1 cellular context compared by ENCODE assay signal in genomic region chr6:42987533-42988451, GRCh38.
TF ChIP-seq lines count a peak whose summit lies in the region.

No MANE protein-coding gene starts in this region.

TF ChIP-seq in HEK293, 187 proteins besides CTCF, POLR2A, EP300 and RAD21:
- TF ChIP-seq ZNF391 (tag by site-specific recombination; IDR thresholded peaks at IDR 0.05; ENCODE audit: borderline replicate concordance, low read depth) (no peak), ZNF274 (IDR thresholded peaks at IDR 0.05; ENCODE audit: low read length) (no peak), ZNF274 (tag by site-specific recombination; IDR thresholded peaks at IDR 0.05; ENCODE audit: borderline replicate concordance) (no peak), ZNF10 (tag by site-specific recombination; IDR thresholded peaks at IDR 0.05) (no peak), ZNF521 (tag by site-specific recombination; IDR thresholded peaks at IDR 0.05) (no peak), EGR2 (tag by site-specific recombination; IDR thresholded peaks at IDR 0.05; ENCODE audit: low read depth) (peak; percentile 76), ZFHX2 (tag by site-specific recombination; conservative IDR thresholded peaks at IDR 0.05) (peak; percentile 82)
- TF ChIP-seq, protein P1, sequence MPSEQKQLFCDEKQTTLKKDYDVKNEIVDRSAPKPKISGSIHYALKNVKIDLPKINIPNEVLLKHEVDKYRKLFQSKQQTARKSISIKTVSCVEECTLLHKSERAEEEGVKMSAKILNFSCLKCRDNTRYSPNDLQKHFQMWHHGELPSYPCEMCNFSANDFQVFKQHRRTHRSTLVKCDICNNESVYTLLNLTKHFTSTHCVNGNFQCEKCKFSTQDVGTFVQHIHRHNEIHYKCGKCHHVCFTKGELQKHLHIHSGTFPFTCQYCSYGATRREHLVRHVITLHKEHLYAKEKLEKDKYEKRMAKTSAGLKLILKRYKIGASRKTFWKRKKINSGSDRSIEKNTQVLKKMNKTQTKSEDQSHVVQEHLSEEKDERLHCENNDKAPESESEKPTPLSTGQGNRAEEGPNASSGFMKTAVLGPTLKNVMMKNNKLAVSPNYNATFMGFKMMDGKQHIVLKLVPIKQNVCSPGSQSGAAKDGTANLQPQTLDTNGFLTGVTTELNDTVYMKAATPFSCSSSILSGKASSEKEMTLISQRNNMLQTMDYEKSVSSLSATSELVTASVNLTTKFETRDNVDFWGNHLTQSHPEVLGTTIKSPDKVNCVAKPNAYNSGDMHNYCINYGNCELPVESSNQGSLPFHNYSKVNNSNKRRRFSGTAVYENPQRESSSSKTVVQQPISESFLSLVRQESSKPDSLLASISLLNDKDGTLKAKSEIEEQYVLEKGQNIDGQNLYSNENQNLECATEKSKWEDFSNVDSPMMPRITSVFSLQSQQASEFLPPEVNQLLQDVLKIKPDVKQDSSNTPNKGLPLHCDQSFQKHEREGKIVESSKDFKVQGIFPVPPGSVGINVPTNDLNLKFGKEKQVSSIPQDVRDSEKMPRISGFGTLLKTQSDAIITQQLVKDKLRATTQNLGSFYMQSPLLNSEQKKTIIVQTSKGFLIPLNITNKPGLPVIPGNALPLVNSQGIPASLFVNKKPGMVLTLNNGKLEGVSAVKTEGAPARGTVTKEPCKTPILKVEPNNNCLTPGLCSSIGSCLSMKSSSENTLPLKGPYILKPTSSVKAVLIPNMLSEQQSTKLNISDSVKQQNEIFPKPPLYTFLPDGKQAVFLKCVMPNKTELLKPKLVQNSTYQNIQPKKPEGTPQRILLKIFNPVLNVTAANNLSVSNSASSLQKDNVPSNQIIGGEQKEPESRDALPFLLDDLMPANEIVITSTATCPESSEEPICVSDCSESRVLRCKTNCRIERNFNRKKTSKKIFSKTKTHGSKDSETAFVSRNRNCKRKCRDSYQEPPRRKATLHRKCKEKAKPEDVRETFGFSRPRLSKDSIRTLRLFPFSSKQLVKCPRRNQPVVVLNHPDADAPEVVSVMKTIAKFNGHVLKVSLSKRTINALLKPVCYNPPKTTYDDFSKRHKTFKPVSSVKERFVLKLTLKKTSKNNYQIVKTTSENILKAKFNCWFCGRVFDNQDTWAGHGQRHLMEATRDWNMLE (tag by site-specific recombination; conservative IDR thresholded peaks at IDR 0.05; ENCODE audit: low read depth), result no peak
